Comparison of ENCODE assay signal across 29 cellular contexts in the genomic region with DNA sequence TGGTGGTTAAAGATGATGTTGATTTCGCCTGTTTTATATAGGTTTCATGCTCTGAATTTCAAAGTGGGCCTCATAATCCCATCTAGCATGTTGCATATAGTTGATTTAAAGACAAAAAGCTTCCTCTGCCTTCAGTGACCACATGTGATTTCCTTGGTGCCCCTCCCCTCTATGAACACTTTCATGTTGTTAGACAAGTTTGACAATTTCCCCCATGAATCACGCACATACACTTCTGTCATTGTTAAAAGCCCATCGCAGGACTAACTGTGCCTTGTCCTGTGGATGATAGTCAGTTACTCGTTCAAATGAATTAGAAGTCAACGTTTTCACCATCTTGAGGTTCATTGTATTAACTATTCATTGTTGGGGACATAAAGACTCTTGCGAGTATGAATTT. TPM values are rescaled to one million over a fixed set of nuclear protein-coding genes. Genes with fewer than 3 reads are reported as not detected.
"Had no signal": no experiment of that assay in that cellular context is flagged by ENCODE, and none has a peak within 500 bp of the region (broad histone marks: within the 10 kb centered on the region; RNA-seq: fewer than 3 reads in every experiment).

No MANE protein-coding gene starts in this region.

- ATAC-seq: left colon; left lung; lower lobe of right lung; pancreas; right cardiac atrium; stimulated activated effector memory CD8-positive, alpha-beta T cell treated with anti-CD3 and anti-CD28 coated beads, Interleukin-12 subunit alpha, Interleukin-12 subunit beta, amount 100 ng/mL, for 72 hours; upper lobe of right lung had no signal

- FAIRE-seq: islet of Langerhans, kidney, pancreas, small intestine, urothelium cell line had no signal

- H3K4me3 Mint-ChIP-seq: nephron; neural crest cell; stimulated activated effector memory CD8-positive, alpha-beta T cell treated with anti-CD3 and anti-CD28 coated beads, Interleukin-12 subunit alpha, Interleukin-12 subunit beta, amount 100 ng/mL, for 72 hours; stimulated activated naive CD8-positive, alpha-beta T cell treated with anti-CD3 and anti-CD28 coated beads, Interleukin-15, Interleukin-2, amounts not matched to agents 100 ng/mL and 50 ng/mL, for 24 hours had no signal

- DNase-seq: hippocampal formation; kidney; left colon; left lung; lower lobe of right lung; mammary epithelial cell; mesenchymal stem cell; nucleus accumbens; pancreas; posterior cingulate gyrus; retina; right cardiac atrium; sigmoid colon; small intestine; spleen; stimulated activated CD4-positive, alpha-beta T cell treated with anti-CD3 and anti-CD28 coated beads, Interleukin-4, amount 100 ng/mL, for 24 hours; stimulated activated naive CD4-positive, alpha-beta T cell; tibial artery; upper lobe of right lung had no signal

- H3K27ac ChIP-seq: left lung, lower lobe of right lung, pancreas, prostate gland, sigmoid colon, spleen, suprapubic skin, thoracic aorta, tibial artery, upper lobe of right lung had no signal

- H3K27ac Mint-ChIP-seq: nephron; stimulated activated effector memory CD8-positive, alpha-beta T cell treated with anti-CD3 and anti-CD28 coated beads, Interleukin-12 subunit alpha, Interleukin-12 subunit beta, amount 100 ng/mL, for 72 hours; stimulated activated naive CD8-positive, alpha-beta T cell treated with anti-CD3 and anti-CD28 coated beads, Interleukin-15, Interleukin-2, amounts not matched to agents 100 ng/mL and 50 ng/mL, for 24 hours had no signal

- H3K4me1 ChIP-seq: left lung, lower lobe of right lung, pancreas, prostate gland, sigmoid colon, suprapubic skin, tibial artery, upper lobe of right lung had no signal

- H3K36me3 ChIP-seq: left lung, lower lobe of right lung, pancreas, prostate gland, sigmoid colon, spleen, suprapubic skin, thoracic aorta, tibial artery, upper lobe of right lung had no signal

- H3K36me3 Mint-ChIP-seq: stimulated activated effector memory CD8-positive, alpha-beta T cell treated with anti-CD3 and anti-CD28 coated beads, Interleukin-12 subunit alpha, Interleukin-12 subunit beta, amount 100 ng/mL, for 72 hours had no signal

- H3K9me3 ChIP-seq: left lung, lower lobe of right lung, pancreas, prostate gland, sigmoid colon, spleen, suprapubic skin, thoracic aorta, tibial artery, upper lobe of right lung had no signal

- H3K4me1 Mint-ChIP-seq: nephron; neural crest cell; stimulated activated effector memory CD8-positive, alpha-beta T cell treated with anti-CD3 and anti-CD28 coated beads, Interleukin-12 subunit alpha, Interleukin-12 subunit beta, amount 100 ng/mL, for 72 hours had no signal

- H3K4me3 ChIP-seq: left lung, lower lobe of right lung, pancreas, prostate gland, sigmoid colon, spleen, suprapubic skin, thoracic aorta, tibial artery, upper lobe of right lung had no signal

- H3K9me3 Mint-ChIP-seq: nephron; neural crest cell; stimulated activated effector memory CD8-positive, alpha-beta T cell treated with anti-CD3 and anti-CD28 coated beads, Interleukin-12 subunit alpha, Interleukin-12 subunit beta, amount 100 ng/mL, for 72 hours; stimulated activated naive CD8-positive, alpha-beta T cell treated with anti-CD3 and anti-CD28 coated beads, Interleukin-15, Interleukin-2, amounts not matched to agents 100 ng/mL and 50 ng/mL, for 24 hours had no signal

RNA-seq across cellular contexts. Expression of a gene that starts 6.7 kb away (rescaled TPM):
- total RNA-seq: lower lobe of right lung, mammary epithelial cell, neural crest cell, sigmoid colon, subcutaneous adipose tissue, upper lobe of right lung had no signal
- polyA plus RNA-seq: mammary epithelial cell, right cardiac atrium had no signal
